Comparison of ENCODE assay signal across 2 cellular contexts in genomic region chr14:81450976-81451375, GRCh38.
TF ChIP-seq lines count a peak whose summit lies in the region.

No MANE protein-coding gene starts in this region.

TF ChIP-seq in HepG2, 621 proteins besides CTCF, POLR2A, EP300 and RAD21:
- peak; percentile 84 for TF ChIP-seq ZNF121 (CRISPR knock-in tag; IDR thresholded peaks at IDR 0.05)
- TF ChIP-seq ZNF770 (CRISPR knock-in tag; IDR thresholded peaks at IDR 0.05), result peak; percentile 44; the same call in 1 of the 2 replicates
- TF ChIP-seq, protein P1, sequence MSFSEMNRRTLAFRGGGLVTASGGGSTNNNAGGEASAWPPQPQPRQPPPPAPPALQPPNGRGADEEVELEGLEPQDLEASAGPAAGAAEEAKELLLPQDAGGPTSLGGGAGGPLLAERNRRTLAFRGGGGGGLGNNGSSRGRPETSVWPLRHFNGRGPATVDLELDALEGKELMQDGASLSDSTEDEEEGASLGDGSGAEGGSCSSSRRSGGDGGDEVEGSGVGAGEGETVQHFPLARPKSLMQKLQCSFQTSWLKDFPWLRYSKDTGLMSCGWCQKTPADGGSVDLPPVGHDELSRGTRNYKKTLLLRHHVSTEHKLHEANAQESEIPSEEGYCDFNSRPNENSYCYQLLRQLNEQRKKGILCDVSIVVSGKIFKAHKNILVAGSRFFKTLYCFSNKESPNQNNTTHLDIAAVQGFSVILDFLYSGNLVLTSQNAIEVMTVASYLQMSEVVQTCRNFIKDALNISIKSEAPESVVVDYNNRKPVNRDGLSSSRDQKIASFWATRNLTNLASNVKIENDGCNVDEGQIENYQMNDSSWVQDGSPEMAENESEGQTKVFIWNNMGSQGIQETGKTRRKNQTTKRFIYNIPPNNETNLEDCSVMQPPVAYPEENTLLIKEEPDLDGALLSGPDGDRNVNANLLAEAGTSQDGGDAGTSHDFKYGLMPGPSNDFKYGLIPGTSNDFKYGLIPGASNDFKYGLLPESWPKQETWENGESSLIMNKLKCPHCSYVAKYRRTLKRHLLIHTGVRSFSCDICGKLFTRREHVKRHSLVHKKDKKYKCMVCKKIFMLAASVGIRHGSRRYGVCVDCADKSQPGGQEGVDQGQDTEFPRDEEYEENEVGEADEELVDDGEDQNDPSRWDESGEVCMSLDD (CRISPR knock-in tag; IDR thresholded peaks at IDR 0.05; ENCODE audit: borderline replicate concordance), result no peak

TF ChIP-seq in K562, 482 proteins besides CTCF, POLR2A, EP300 and RAD21:
- TF ChIP-seq ZNF121 (CRISPR knock-in tag; conservative IDR thresholded peaks at IDR 0.05) (peak; percentile 33; the same call in 1 of the 2 replicates), KHSRP (IDR thresholded peaks at IDR 0.05) (no peak), THRA (IDR thresholded peaks at IDR 0.05) (no peak), JUND (IDR thresholded peaks at IDR 0.05; ENCODE audit: borderline replicate concordance, low read depth, low read length) (no peak), JUND (tag; IDR thresholded peaks at IDR 0.05; ENCODE audit: borderline replicate concordance, low read depth, low read length) (no peak), TCF3 (CRISPR knock-in tag; IDR thresholded peaks at IDR 0.05) (no peak)
